ENCODE assay signal across 1 cellular context in the genomic region with DNA sequence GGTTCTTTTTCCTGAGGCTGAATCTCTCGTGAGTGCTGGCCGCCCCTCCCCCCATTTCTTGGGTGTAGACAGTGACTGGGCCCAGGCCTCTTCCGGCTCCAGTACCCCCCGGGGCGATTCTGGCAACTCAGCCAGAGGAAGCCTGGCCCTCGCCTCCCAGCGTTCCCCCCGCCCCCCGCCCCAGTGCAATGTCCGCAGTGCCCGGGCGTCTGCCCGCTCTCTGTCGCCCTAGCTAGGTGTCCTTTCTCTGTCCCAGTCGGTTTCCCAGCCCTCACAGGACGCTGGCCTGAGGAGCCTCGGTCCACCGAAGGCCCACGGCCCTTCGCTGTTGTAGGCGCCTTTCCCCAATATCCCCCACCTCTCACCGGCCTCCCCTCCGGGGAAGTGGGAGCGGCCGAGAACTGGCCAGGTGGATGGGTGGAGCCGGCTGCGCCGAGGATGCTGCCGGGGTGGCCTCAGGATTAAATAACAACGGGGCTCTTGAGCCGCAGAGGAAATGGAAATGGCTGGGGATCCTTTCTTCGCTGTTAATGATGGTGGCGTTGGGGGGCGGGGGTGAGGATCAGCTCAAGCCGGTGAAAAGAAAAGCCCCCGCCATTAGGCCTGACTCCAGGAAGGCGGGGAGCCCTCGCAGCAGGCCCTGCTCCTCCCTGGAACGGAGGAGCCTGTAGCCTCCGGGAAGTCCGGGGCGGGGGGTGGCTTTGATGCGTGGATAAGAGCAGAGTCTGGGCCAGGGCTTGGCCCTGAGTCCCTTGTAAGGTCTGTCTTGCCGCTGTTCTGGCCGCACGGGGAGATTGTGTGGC.
A peak's percentile ranks its signal among the peaks of the same experiment; 100 is the strongest.
TF ChIP-seq lines count a peak whose summit lies in the region.

No MANE protein-coding gene starts in this region.

TF ChIP-seq in HEK293, 187 proteins besides CTCF, POLR2A, EP300 and RAD21 (continued from another document):
- 0 out of 2 replicates have a peak, but pooled peaks have one; percentile 8 for TF ChIP-seq ZXDB (tag by site-specific recombination; IDR thresholded peaks at IDR 0.05)
- TF ChIP-seq, protein P1, sequence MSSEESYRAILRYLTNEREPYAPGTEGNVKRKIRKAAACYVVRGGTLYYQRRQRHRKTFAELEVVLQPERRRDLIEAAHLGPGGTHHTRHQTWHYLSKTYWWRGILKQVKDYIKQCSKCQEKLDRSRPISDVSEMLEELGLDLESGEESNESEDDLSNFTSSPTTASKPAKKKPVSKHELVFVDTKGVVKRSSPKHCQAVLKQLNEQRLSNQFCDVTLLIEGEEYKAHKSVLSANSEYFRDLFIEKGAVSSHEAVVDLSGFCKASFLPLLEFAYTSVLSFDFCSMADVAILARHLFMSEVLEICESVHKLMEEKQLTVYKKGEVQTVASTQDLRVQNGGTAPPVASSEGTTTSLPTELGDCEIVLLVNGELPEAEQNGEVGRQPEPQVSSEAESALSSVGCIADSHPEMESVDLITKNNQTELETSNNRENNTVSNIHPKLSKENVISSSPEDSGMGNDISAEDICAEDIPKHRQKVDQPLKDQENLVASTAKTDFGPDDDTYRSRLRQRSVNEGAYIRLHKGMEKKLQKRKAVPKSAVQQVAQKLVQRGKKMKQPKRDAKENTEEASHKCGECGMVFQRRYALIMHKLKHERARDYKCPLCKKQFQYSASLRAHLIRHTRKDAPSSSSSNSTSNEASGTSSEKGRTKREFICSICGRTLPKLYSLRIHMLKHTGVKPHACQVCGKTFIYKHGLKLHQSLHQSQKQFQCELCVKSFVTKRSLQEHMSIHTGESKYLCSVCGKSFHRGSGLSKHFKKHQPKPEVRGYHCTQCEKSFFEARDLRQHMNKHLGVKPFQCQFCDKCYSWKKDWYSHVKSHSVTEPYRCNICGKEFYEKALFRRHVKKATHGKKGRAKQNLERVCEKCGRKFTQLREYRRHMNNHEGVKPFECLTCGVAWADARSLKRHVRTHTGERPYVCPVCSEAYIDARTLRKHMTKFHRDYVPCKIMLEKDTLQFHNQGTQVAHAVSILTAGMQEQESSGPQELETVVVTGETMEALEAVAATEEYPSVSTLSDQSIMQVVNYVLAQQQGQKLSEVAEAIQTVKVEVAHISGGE (tag by site-specific recombination; conservative IDR thresholded peaks at IDR 0.05; ENCODE audit: low read depth) = peak; percentile 61
- TF ChIP-seq ZNF146 (tag by site-specific recombination; IDR thresholded peaks at IDR 0.05) = no peak
- no peak for TF ChIP-seq ZSCAN18 (tag by site-specific recombination; IDR thresholded peaks at IDR 0.05)
- no peak for TF ChIP-seq ZNF48 (tag by site-specific recombination; IDR thresholded peaks at IDR 0.05)
- TF ChIP-seq ZFP69B (tag by site-specific recombination; IDR thresholded peaks at IDR 0.05) = peak; percentile 47
- TF ChIP-seq ZIC2 (tag by site-specific recombination; IDR thresholded peaks at IDR 0.05) = peak; percentile 54
- TF ChIP-seq ZNF76 (tag by site-specific recombination; IDR thresholded peaks at IDR 0.05; ENCODE audit: borderline replicate concordance, low read depth) = peak; percentile 79
- peak; percentile 32; the same call in 1 of the 2 replicates for TF ChIP-seq SP7 (tag by site-specific recombination; IDR thresholded peaks at IDR 0.05)
- TF ChIP-seq IKZF3 (tag by site-specific recombination; IDR thresholded peaks at IDR 0.05) = no peak
- TF ChIP-seq ZNF530 (tag by site-specific recombination; IDR thresholded peaks at IDR 0.05; ENCODE audit: low read depth) = no peak
- TF ChIP-seq ZNF335 (tag by site-specific recombination; conservative IDR thresholded peaks at IDR 0.05) = peak; percentile 92
- no peak for TF ChIP-seq ZNF155 (tag by site-specific recombination; IDR thresholded peaks at IDR 0.05)
- peak; percentile 21; the same call in 1 of the 2 replicates for TF ChIP-seq KLF9 (tag by site-specific recombination; IDR thresholded peaks at IDR 0.05; ENCODE audit: low read depth)
- peak; percentile 8; the same call in 1 of the 2 replicates for TF ChIP-seq ZBTB10 (tag by site-specific recombination; IDR thresholded peaks at IDR 0.05)
- TF ChIP-seq ZNF560 (tag by site-specific recombination; IDR thresholded peaks at IDR 0.05; ENCODE audit: borderline replicate concordance) = no peak
- TF ChIP-seq YY1 (tag by site-specific recombination; IDR thresholded peaks at IDR 0.05) = 0 out of 2 replicates have a peak, but pooled peaks have one; percentile 44
- TF ChIP-seq ZBTB17 (tag by site-specific recombination; IDR thresholded peaks at IDR 0.05) = peak; percentile 50
- TF ChIP-seq HOXC10 (CRISPR knock-in tag; IDR thresholded peaks at IDR 0.05) = no peak
